ENCODE assay signal across 14 cellular contexts in genomic region chr17:61249649-61250301, GRCh38.
DNase-seq lines count a peak whose midpoint lies in the region; ATAC-seq, FAIRE-seq and TF ChIP-seq lines count a peak whose summit lies in the region.
"Had no signal": no experiment of that assay in that cellular context is flagged by ENCODE, and none has a peak within 500 bp of the region (broad histone marks: within the 10 kb centered on the region; RNA-seq: fewer than 3 reads in every experiment).

No MANE protein-coding gene starts in this region.

- H3K36me3 ChIP-seq in adrenal gland (replicated peaks in 1 of 2) (no peaks in the 10 kb centered on the region), upper lobe of right lung (no peaks in the 10 kb centered on the region)

- H3K4me1 Mint-ChIP-seq in activated naive CD8-positive, alpha-beta T cell treated with anti-CD3 and anti-CD28 coated beads, Interleukin-2, amount 10 ng/mL, durations not matched to agents 7 days and 5 days: peaks cover 21% of the 10 kb centered on the region
- peaks cover 23% of the 10 kb centered on the region for H3K4me1 Mint-ChIP-seq in activated naive CD8-positive, alpha-beta T cell treated with anti-CD3 and anti-CD28 coated beads, Interleukin-2, amount 50 U/mL, for 24 hours
- H3K4me1 Mint-ChIP-seq in natural killer cell treated with Interleukin-12 subunit alpha and Interleukin-12 subunit beta and Interleukin-15 and Interleukin-18, amount 100 ng/mL, for 72 hours (ENCODE audit: low read depth in 2 of 2): peaks cover 38 to 41% of the 10 kb centered on the region in 2 donors

- peaks cover 7% of the 10 kb centered on the region for H3K36me3 Mint-ChIP-seq in activated naive CD8-positive, alpha-beta T cell treated with anti-CD3 and anti-CD28 coated beads, Interleukin-2, amount 10 ng/mL, durations not matched to agents 7 days and 5 days
- H3K36me3 Mint-ChIP-seq in activated naive CD8-positive, alpha-beta T cell treated with anti-CD3 and anti-CD28 coated beads, Interleukin-2, amount 50 U/mL, for 24 hours (ENCODE audit: low read depth): no peaks in the 10 kb centered on the region
- no peaks in the 10 kb centered on the region for H3K36me3 Mint-ChIP-seq in natural killer cell treated with Interleukin-12 subunit alpha and Interleukin-12 subunit beta and Interleukin-15 and Interleukin-18, amount 100 ng/mL, for 72 hours
- H3K36me3 Mint-ChIP-seq: CD8-positive, alpha-beta T cell had no signal

- H3K27me3 Mint-ChIP-seq in activated naive CD8-positive, alpha-beta T cell treated with anti-CD3 and anti-CD28 coated beads, Interleukin-2, amount 10 ng/mL, durations not matched to agents 7 days and 5 days: no peaks in the 10 kb centered on the region
- H3K27me3 Mint-ChIP-seq in activated naive CD8-positive, alpha-beta T cell treated with anti-CD3 and anti-CD28 coated beads, Interleukin-2, amount 50 U/mL, for 24 hours: no peaks in the 10 kb centered on the region
- no peaks in the 10 kb centered on the region for H3K27me3 Mint-ChIP-seq in natural killer cell treated with Interleukin-12 subunit alpha and Interleukin-12 subunit beta and Interleukin-15 and Interleukin-18, amount 100 ng/mL, for 72 hours

- FAIRE-seq in GM12892 (lab: Jason Lieb, UNC): no peak
- FAIRE-seq: A204.1, HepG2 had no signal

- H3K4me3 ChIP-seq in adrenal gland: no peak overlapping the region
- no peak overlapping the region for H3K4me3 ChIP-seq in upper lobe of right lung
- no peak overlapping the region for H3K4me3 ChIP-seq in foreskin fibroblast (ENCODE audit: low read depth in 1 of 2, low read length in 2 of 2)

- H3K27ac ChIP-seq in adrenal gland: peak overlapping the region; percentile 42 to 85 (median 60)
- peak overlapping the region; percentile 73 for H3K27ac ChIP-seq in upper lobe of right lung

- WGBS in adrenal gland, 4 donors: 57 to 68% (median 59%) methylated on average over 4 of the region's 4 CpGs

- H3K4me1 ChIP-seq in adrenal gland (replicated peaks in 1 of 2): peaks cover 29 to 60% of the 10 kb centered on the region in 2 donors
- peaks cover 59% of the 10 kb centered on the region for H3K4me1 ChIP-seq in upper lobe of right lung

- TF ChIP-seq POLR2A in adrenal gland (IDR thresholded peaks at IDR 0.05) (no peak), GM12892 (IDR thresholded peaks at IDR 0.05; ENCODE audit: low read depth, low read length) (no peak)

- H3K9me3 Mint-ChIP-seq in activated naive CD8-positive, alpha-beta T cell treated with anti-CD3 and anti-CD28 coated beads, Interleukin-2, amount 10 ng/mL, durations not matched to agents 7 days and 5 days: no peaks in the 10 kb centered on the region
- no peaks in the 10 kb centered on the region for H3K9me3 Mint-ChIP-seq in activated naive CD8-positive, alpha-beta T cell treated with anti-CD3 and anti-CD28 coated beads, Interleukin-2, amount 50 U/mL, for 24 hours
- no peaks in the 10 kb centered on the region for H3K9me3 Mint-ChIP-seq in natural killer cell treated with Interleukin-12 subunit alpha and Interleukin-12 subunit beta and Interleukin-15 and Interleukin-18, amount 100 ng/mL, for 72 hours
- H3K9me3 Mint-ChIP-seq: CD8-positive, alpha-beta T cell had no signal

- no peaks in the 10 kb centered on the region for H3K9me3 ChIP-seq in adrenal gland (replicated peaks in 1 of 3)
- no peaks in the 10 kb centered on the region for H3K9me3 ChIP-seq in upper lobe of right lung

- no peak overlapping the region for H3K4me3 Mint-ChIP-seq in activated naive CD8-positive, alpha-beta T cell treated with anti-CD3 and anti-CD28 coated beads, Interleukin-2, amount 10 ng/mL, durations not matched to agents 7 days and 5 days
- H3K4me3 Mint-ChIP-seq in activated naive CD8-positive, alpha-beta T cell treated with anti-CD3 and anti-CD28 coated beads, Interleukin-2, amount 50 U/mL, for 24 hours: no peak overlapping the region
- peak overlapping the region; percentile 62 for H3K4me3 Mint-ChIP-seq in natural killer cell treated with Interleukin-12 subunit alpha and Interleukin-12 subunit beta and Interleukin-15 and Interleukin-18, amount 100 ng/mL, for 72 hours
- H3K4me3 Mint-ChIP-seq: CD8-positive, alpha-beta T cell had no signal

- no peak for DNase-seq in activated naive CD8-positive, alpha-beta T cell treated with anti-CD3 and anti-CD28 coated beads, Interleukin-2, amount 10 ng/mL, durations not matched to agents 7 days and 5 days
- DNase-seq in activated naive CD8-positive, alpha-beta T cell treated with anti-CD3 and anti-CD28 coated beads, Interleukin-2, amount 50 U/mL, for 24 hours: no peak
- DNase-seq in adrenal gland (no peak), upper lobe of right lung (no peak), GM12892 (ENCODE audit: insufficient read length) (no peak), foreskin fibroblast (no peak)
- no peak for DNase-seq in natural killer cell treated with Interleukin-12 subunit alpha and Interleukin-12 subunit beta and Interleukin-15 and Interleukin-18, amount 100 ng/mL, for 72 hours (ENCODE audit: low spot score)
- DNase-seq: activated CD4-positive, CD25-positive, alpha-beta regulatory T cell treated with anti-CD3 and anti-CD28 coated beads, Interleukin-2, amount 50 U/mL, for 72 hours; amygdala; CD8-positive, alpha-beta T cell; NCI-H1105 had no signal

- intact Hi-C loops in adrenal gland (cut with DNase I) (no loop called here), upper lobe of right lung (cut with DNase I) (loop anchor here (5.0 kb wide), 1 partner anchor 42 kb away; no protein-coding TSS in a partner anchor)

- POLR2A ChIA-PET in activated naive CD8-positive, alpha-beta T cell treated with anti-CD3 and anti-CD28 coated beads, Interleukin-2, amount 10 ng/mL, durations not matched to agents 7 days and 5 days (lab: Charles Lee): interaction anchor here (0.6 to 1.4 kb wide), 2 partner anchors 28 to 41 kb away, joined by 3 to 5 read pairs; no protein-coding TSS in a partner anchor

- H3K27ac Mint-ChIP-seq in activated naive CD8-positive, alpha-beta T cell treated with anti-CD3 and anti-CD28 coated beads, Interleukin-2, amount 10 ng/mL, durations not matched to agents 7 days and 5 days: peak overlapping the region; percentile 46
- H3K27ac Mint-ChIP-seq in activated naive CD8-positive, alpha-beta T cell treated with anti-CD3 and anti-CD28 coated beads, Interleukin-2, amount 50 U/mL, for 24 hours: no peak overlapping the region
- peak overlapping the region; percentile 84 to 94 for H3K27ac Mint-ChIP-seq in natural killer cell treated with Interleukin-12 subunit alpha and Interleukin-12 subunit beta and Interleukin-15 and Interleukin-18, amount 100 ng/mL, for 72 hours
- H3K27ac Mint-ChIP-seq: CD8-positive, alpha-beta T cell had no signal

- no peak for ATAC-seq in activated naive CD8-positive, alpha-beta T cell treated with anti-CD3 and anti-CD28 coated beads, Interleukin-2, amount 10 ng/mL, durations not matched to agents 7 days and 5 days (ENCODE audit: low read depth)
- ATAC-seq in activated naive CD8-positive, alpha-beta T cell treated with anti-CD3 and anti-CD28 coated beads, Interleukin-2, amount 50 U/mL, for 24 hours: no peak
- no peak for ATAC-seq in natural killer cell treated with Interleukin-12 subunit alpha and Interleukin-12 subunit beta and Interleukin-15 and Interleukin-18, amount 100 ng/mL, for 72 hours
- ATAC-seq in upper lobe of right lung: no peak
- ATAC-seq in HG03442 (IDR thresholded peaks at IDR 0.05; ENCODE audit: unreplicated experiment): no peak
- ATAC-seq: CD8-positive, alpha-beta T cell; HepG2 had no signal

- H3K27me3 ChIP-seq in adrenal gland: no peaks in the 10 kb centered on the region
- H3K27me3 ChIP-seq in upper lobe of right lung: no peaks in the 10 kb centered on the region

- no peak for TF ChIP-seq CTCF in adrenal gland (IDR thresholded peaks at IDR 0.05)
- TF ChIP-seq CTCF in upper lobe of right lung (IDR thresholded peaks at IDR 0.05): no peak
- TF ChIP-seq CTCF in foreskin fibroblast (IDR thresholded peaks at IDR 0.05; ENCODE audit: low read depth, low read length): no peak
